In the genomic region with DNA sequence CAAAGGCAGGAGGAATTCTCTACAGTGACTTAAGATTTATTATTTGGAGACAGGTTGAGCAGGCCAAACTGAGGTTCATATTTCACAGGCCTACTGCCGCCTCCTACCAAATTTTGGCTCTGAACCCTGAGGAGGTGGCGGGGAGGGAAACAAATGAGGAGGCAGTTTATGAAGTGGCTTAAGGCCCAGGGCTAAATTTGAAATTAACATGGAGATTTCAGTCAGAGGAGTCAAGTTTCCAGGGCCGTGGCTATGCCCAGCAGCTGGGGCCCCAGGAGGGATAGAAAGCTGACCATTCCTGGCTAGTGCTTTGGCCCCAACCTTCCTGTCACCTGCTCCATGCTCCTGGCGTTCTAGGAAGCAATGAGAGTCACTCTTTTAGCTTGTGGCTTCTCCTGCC, we compare ENCODE assay signal across 21 cellular contexts.
A peak's percentile ranks its signal among the peaks of the same experiment; 100 is the strongest.
DNase-seq lines count a peak whose midpoint lies in the region; ATAC-seq and TF ChIP-seq lines count a peak whose summit lies in the region.
"Had no signal": no experiment of that assay in that cellular context is flagged by ENCODE, and none has a peak within 500 bp of the region (broad histone marks: within the 10 kb centered on the region; RNA-seq: fewer than 3 reads in every experiment).

No MANE protein-coding gene starts in this region.

- no peak overlapping the region for H3K23ac ChIP-seq in IMR-90 (ENCODE audit: low read depth, low read length)

- H2AFZ ChIP-seq in IMR-90 (replicated peaks; ENCODE audit: low read length, poor library complexity): peak overlapping the region; percentile 58

- ATAC-seq in IMR-90 (ENCODE audit: low read depth) (no peak), HG03025 (IDR thresholded peaks at IDR 0.05; ENCODE audit: low FRiP score, unreplicated experiment) (no peak)
- ATAC-seq: Right ventricle myocardium inferior had no signal

- H3K4me1 ChIP-seq in IMR-90 (ENCODE audit: control insufficient read depth, insufficient read depth, low read length) (no peaks in the 10 kb centered on the region), endodermal cell (ENCODE audit: control insufficient read depth, insufficient read depth, low read length) (no peaks in the 10 kb centered on the region), skeletal muscle tissue (ENCODE audit: control insufficient read depth in 3 of 3, insufficient read depth in 3 of 3, low read length in 3 of 3) (peaks cover 3 to 14% (median 5%) of the 10 kb centered on the region in 3 donors), thyroid gland (no peaks in the 10 kb centered on the region)
- H3K4me1 ChIP-seq: BLaER1, Caco-2 had no signal

- H3K27ac ChIP-seq in IMR-90 (ENCODE audit: insufficient read depth, low read length): no peak overlapping the region
- no peak overlapping the region for H3K27ac ChIP-seq in endodermal cell (ENCODE audit: low read depth, low read length)
- peak overlapping the region; percentile 70 for H3K27ac ChIP-seq in skeletal muscle tissue (ENCODE audit: low read depth, low read length)
- no peak overlapping the region for H3K27ac ChIP-seq in thyroid gland
- H3K27ac ChIP-seq: BLaER1, KMS-11 had no signal

- H3K9me3 Mint-ChIP-seq in endodermal cell (no peaks in the 10 kb centered on the region), nephron (no peaks in the 10 kb centered on the region)
- H3K9me3 Mint-ChIP-seq: CD4-positive, alpha-beta memory T cell; H9; HFFc6 had no signal

- no peak overlapping the region for H2AK5ac ChIP-seq in IMR-90 (ENCODE audit: low read depth, low read length)

- peak overlapping the region; percentile 44 for H3K27ac Mint-ChIP-seq in endodermal cell
- H3K27ac Mint-ChIP-seq in nephron: peak overlapping the region; percentile 21 to 31 (median 25)
- H3K27ac Mint-ChIP-seq: CD4-positive, alpha-beta memory T cell; H9; HFFc6 had no signal

- no peaks in the 10 kb centered on the region for H3K36me3 ChIP-seq in IMR-90 (ENCODE audit: control insufficient read depth, insufficient read depth, low read length)
- H3K36me3 ChIP-seq in endodermal cell (ENCODE audit: control insufficient read depth, insufficient read depth, low read length): no peaks in the 10 kb centered on the region
- H3K36me3 ChIP-seq in skeletal muscle tissue (ENCODE audit: control insufficient read depth in 3 of 3, insufficient read depth in 3 of 3, low read length in 3 of 3): no peaks in the 10 kb centered on the region
- no peaks in the 10 kb centered on the region for H3K36me3 ChIP-seq in thyroid gland
- H3K36me3 ChIP-seq: BLaER1 had no signal

- H3K14ac ChIP-seq in IMR-90 (replicated peaks; ENCODE audit: low read depth, low read length): no peak overlapping the region

- H3K4ac ChIP-seq in IMR-90 (ENCODE audit: low read depth, low read length): no peak overlapping the region

- TF ChIP-seq POLR2A in IMR-90 (IDR thresholded peaks at IDR 0.05; ENCODE audit: low read depth, low read length) (no peak), thyroid gland (IDR thresholded peaks at IDR 0.05) (no peak)

- H3K9me3 ChIP-seq in IMR-90 (ENCODE audit: control insufficient read depth, insufficient read depth, low read length) (no peaks in the 10 kb centered on the region), endodermal cell (ENCODE audit: control insufficient read depth, low read length) (no peaks in the 10 kb centered on the region), skeletal muscle tissue (ENCODE audit: control insufficient read depth in 3 of 3, low read length in 3 of 3) (no peaks in the 10 kb centered on the region), thyroid gland (no peaks in the 10 kb centered on the region)
- H3K9me3 ChIP-seq: BLaER1, Caco-2 had no signal

- no peak overlapping the region for H3K4me2 ChIP-seq in IMR-90 (ENCODE audit: low read depth, low read length)
- H3K4me2 ChIP-seq: BLaER1, KMS-11 had no signal

- no peak overlapping the region for H4K91ac ChIP-seq in IMR-90 (ENCODE audit: insufficient read depth, low read depth, low read length)

- no peak overlapping the region for H4K5ac ChIP-seq in IMR-90 (ENCODE audit: low read depth, low read length)

- no peaks in the 10 kb centered on the region for H3K9me1 ChIP-seq in IMR-90 (ENCODE audit: insufficient read depth, low read length)

- H3K36me3 Mint-ChIP-seq in endodermal cell (ENCODE audit: low read depth) (no peaks in the 10 kb centered on the region), nephron (ENCODE audit: low read depth) (no peaks in the 10 kb centered on the region)
- H3K36me3 Mint-ChIP-seq: CD4-positive, alpha-beta memory T cell had no signal

- no peaks in the 10 kb centered on the region for H3K79me1 ChIP-seq in IMR-90 (ENCODE audit: low read depth in 1 of 2, low read length in 2 of 2)

- no peak overlapping the region for H3K9ac ChIP-seq in IMR-90 (ENCODE audit: low read depth, low read length)
- no peak overlapping the region for H3K9ac ChIP-seq in endodermal cell (ENCODE audit: extremely low read depth, low read length, poor library complexity, severe bottlenecking)
- peak overlapping the region in 2 of 3 donors; percentile 17 to 33 for H3K9ac ChIP-seq in skeletal muscle tissue (ENCODE audit: low read depth in 1 of 3, low read length in 3 of 3)
- H3K9ac ChIP-seq: BLaER1, KMS-11 had no signal

- no peak for TF ChIP-seq RAD21 in IMR-90 (IDR thresholded peaks at IDR 0.05; ENCODE audit: low read length)

- no CpG with 5 or more reads among the region's 4 CpGs for WGBS in IMR-90 (ENCODE audit: extremely low coverage in 2 of 2, insufficient read length in 1 of 2), 2 experiments
- 89% methylated on average over 3 to 4 of the region's 4 CpGs for WGBS in endodermal cell (ENCODE audit: insufficient coverage in 1 of 2, insufficient read length in 1 of 2), 2 experiments
- 48 to 74% methylated on average over 3 to 4 of the region's 4 CpGs for WGBS in thyroid gland, 2 donors

- no peak for DNase-seq in IMR-90
- DNase-seq in endodermal cell: no peak
- DNase-seq in thyroid gland: no peak
- DNase-seq in NCI-H1105 treated with DMSO at 0.1 percent for 48 hours (lab: John Stamatoyannopoulos, UW): no peak
- DNase-seq: Caco-2; CD4-positive, alpha-beta memory T cell; DMS53; GF-D8; H9; HFFc6; NCI-H1105; NCI-H2081 treated with DMSO at 0.1 percent for 48 hours; NCI-H2171 treated with DMSO at 0.1 percent for 48 hours; NCI-H524 treated with DMSO at 0.1 percent for 48 hours; SW 1271 had no signal

- H3K4me1 Mint-ChIP-seq in endodermal cell (peaks cover 3% of the 10 kb centered on the region), nephron (peaks cover 42% of the 10 kb centered on the region)
- H3K4me1 Mint-ChIP-seq: CD4-positive, alpha-beta memory T cell had no signal

- dilution Hi-C loops in IMR-90 (cut with HindIII; ENCODE audit: low sequenced_read_pairs, unreplicated experiment): no loop called here

- no peak overlapping the region for H2AK9ac ChIP-seq in IMR-90 (replicated peaks; ENCODE audit: low read depth, low read length, poor library complexity)

- H4K8ac ChIP-seq in IMR-90 (ENCODE audit: low read depth in 2 of 2, low read length in 2 of 2): no peak overlapping the region

- H2BK5ac ChIP-seq in IMR-90 (ENCODE audit: low read depth, low read length, poor library complexity, severe bottlenecking): no peak overlapping the region

- peaks cover 9% of the 10 kb centered on the region for H3K27me3 ChIP-seq in IMR-90 (ENCODE audit: control insufficient read depth, insufficient read depth, low read length)
- H3K27me3 ChIP-seq in endodermal cell (ENCODE audit: control insufficient read depth, insufficient read depth, low read length, poor library complexity, severe bottlenecking): no peaks in the 10 kb centered on the region
- peaks cover 0 to 12% (median 0%) of the 10 kb centered on the region in 3 donors for H3K27me3 ChIP-seq in skeletal muscle tissue (ENCODE audit: control insufficient read depth in 3 of 3, insufficient read depth in 3 of 3, low read length in 3 of 3)
- no peaks in the 10 kb centered on the region for H3K27me3 ChIP-seq in thyroid gland

- POLR2A ChIA-PET in IMR-90 (lab: Charles Lee; ENCODE audit: unreplicated experiment): no interaction called here

- H3K18ac ChIP-seq in IMR-90 (ENCODE audit: low read depth, low read length): no peak overlapping the region

- no peak for TF ChIP-seq CTCF in IMR-90 (conservative IDR thresholded peaks at IDR 0.05; ENCODE audit: low read depth, low read length)
- TF ChIP-seq CTCF in endodermal cell (conservative IDR thresholded peaks at IDR 0.05): no peak
- no peak for TF ChIP-seq CTCF in nephron (IDR thresholded peaks at IDR 0.05; ENCODE audit: unreplicated experiment in 3 of 3)
- no peak for TF ChIP-seq CTCF in thyroid gland (IDR thresholded peaks at IDR 0.05)

- H3K4me3 Mint-ChIP-seq in endodermal cell: no peak overlapping the region
- no peak overlapping the region for H3K4me3 Mint-ChIP-seq in nephron
- H3K4me3 Mint-ChIP-seq: CD4-positive, alpha-beta memory T cell; H9; HFFc6 had no signal

- no peak overlapping the region for H3K4me3 ChIP-seq in IMR-90 (ENCODE audit: insufficient read depth, low read depth, low read length)
- H3K4me3 ChIP-seq in endodermal cell (ENCODE audit: low read length): no peak overlapping the region
- H3K4me3 ChIP-seq in skeletal muscle tissue (ENCODE audit: low read length in 3 of 3): no peak overlapping the region
- H3K4me3 ChIP-seq in thyroid gland (replicated peaks in 1 of 3): no peak overlapping the region
- H3K4me3 ChIP-seq: BLaER1 had no signal

- in situ Hi-C loops in IMR-90 (cut with MboI; ENCODE audit: low sequenced_read_pairs): loop anchor here (10.0 kb wide), 1 partner anchor 650 kb away; no protein-coding TSS in a partner anchor

- no peak overlapping the region for H2BK15ac ChIP-seq in IMR-90 (ENCODE audit: low read depth, low read length)

- no peak overlapping the region for H2BK20ac ChIP-seq in IMR-90 (ENCODE audit: low read depth, low read length)

- H3K27me3 Mint-ChIP-seq in endodermal cell (ENCODE audit: insufficient read depth): peaks cover 4% of the 10 kb centered on the region
- peaks cover 7% of the 10 kb centered on the region for H3K27me3 Mint-ChIP-seq in nephron (ENCODE audit: low read depth)
- H3K27me3 Mint-ChIP-seq: CD4-positive, alpha-beta memory T cell had no signal

- intact Hi-C loops in IMR-90 (cut with micrococcal nuclease): no loop called here
- intact Hi-C loops in thyroid gland (cut with DNase I): no loop called here

- no peaks in the 10 kb centered on the region for H4K20me1 ChIP-seq in IMR-90 (ENCODE audit: insufficient read depth, low read length)

- no peak overlapping the region for H2BK120ac ChIP-seq in IMR-90 (ENCODE audit: low read depth, low read length)

- CTCF ChIA-PET in IMR-90 (lab: Yijun Ruan, JAX): no interaction called here

- no TSS peak for BruUV-seq in IMR-90 (replicated peaks; lab: Mats Ljungman, UMichigan)

- H3K56ac ChIP-seq in IMR-90 (ENCODE audit: extremely low read depth, insufficient read depth, low read length): no peak overlapping the region

TF ChIP-seq in IMR-90, 13 proteins besides CTCF, POLR2A, EP300 and RAD21:
- TF ChIP-seq, protein P1, sequence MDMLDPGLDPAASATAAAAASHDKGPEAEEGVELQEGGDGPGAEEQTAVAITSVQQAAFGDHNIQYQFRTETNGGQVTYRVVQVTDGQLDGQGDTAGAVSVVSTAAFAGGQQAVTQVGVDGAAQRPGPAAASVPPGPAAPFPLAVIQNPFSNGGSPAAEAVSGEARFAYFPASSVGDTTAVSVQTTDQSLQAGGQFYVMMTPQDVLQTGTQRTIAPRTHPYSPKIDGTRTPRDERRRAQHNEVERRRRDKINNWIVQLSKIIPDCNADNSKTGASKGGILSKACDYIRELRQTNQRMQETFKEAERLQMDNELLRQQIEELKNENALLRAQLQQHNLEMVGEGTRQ (IDR thresholded peaks at IDR 0.05; ENCODE audit: low read depth, low read length): no peak
- no peak for TF ChIP-seq RFX5 (IDR thresholded peaks at IDR 0.05; ENCODE audit: low read depth, low read length)

Comparison
In these comparisons a context has a peak if more than half of its experiments do, and no peak if none do; other contexts are left out.
1. H3K9ac ChIP-seq: peak in skeletal muscle tissue (2 of 3); none in IMR-90 (single experiment) and endodermal cell (single experiment).